ENCODE assay signal across 13 cellular contexts in the genomic region with DNA sequence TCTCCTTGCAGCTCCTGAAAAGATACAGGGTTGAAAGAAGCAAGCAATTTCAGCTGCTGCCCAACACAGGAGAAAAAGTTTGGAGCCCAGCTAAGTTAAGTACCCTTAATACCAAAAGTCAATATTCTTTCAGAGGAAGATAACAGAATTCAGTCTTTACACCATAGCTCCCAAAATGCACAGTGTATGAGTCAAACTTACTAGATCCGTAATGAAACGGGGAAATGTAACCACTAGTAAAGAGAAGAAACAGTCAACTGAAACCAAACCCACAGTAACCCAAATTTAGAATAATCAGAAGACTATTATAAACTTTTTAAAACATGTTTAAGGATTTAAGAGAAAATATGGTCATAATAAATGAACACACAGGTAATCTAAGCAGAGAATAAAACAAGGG.
"Had no signal": no experiment of that assay in that cellular context is flagged by ENCODE, and none has a peak within 500 bp of the region (broad histone marks: within the 10 kb centered on the region; RNA-seq: fewer than 3 reads in every experiment).

No MANE protein-coding gene starts in this region.

- ATAC-seq: activated CD4-positive, CD25-positive, alpha-beta regulatory T cell treated with anti-CD3 and anti-CD28 coated beads, Interleukin-2, amount 50 U/mL, for 24 hours; body of pancreas; effector memory CD8-positive, alpha-beta T cell; gastroesophageal sphincter; left lung; natural killer cell; right cardiac atrium had no signal

- H3K27me3 ChIP-seq: body of pancreas, gastroesophageal sphincter, left lung had no signal

- H3K4me1 ChIP-seq: body of pancreas, gastroesophageal sphincter, left lung had no signal

- H3K4me3 ChIP-seq: body of pancreas, gastroesophageal sphincter, left lung, smooth muscle cell had no signal

- H3K9me3 ChIP-seq: gastroesophageal sphincter had no signal

- DNase-seq: activated effector memory CD4-positive, alpha-beta T cell treated with Interleukin-2 at 50 U/mL for 16 hours; activated T-cell treated with anti-CD3 and anti-CD28 coated beads, Interleukin-2, amount 50 U/mL, for 1 hour; body of pancreas; effector memory CD8-positive, alpha-beta T cell; islet precursor cell; left lung; natural killer cell; nucleus accumbens; right cardiac atrium; substantia nigra had no signal

- H3K27ac ChIP-seq: body of pancreas, gastroesophageal sphincter, left lung had no signal

- H3K4me2 ChIP-seq: smooth muscle cell had no signal
